In genomic region chr5:35319231-35320002, GRCh38 we compare ENCODE assay signal across 8 cellular contexts.
DNase-seq lines count a peak whose midpoint lies in the region; ATAC-seq and TF ChIP-seq lines count a peak whose summit lies in the region.

No MANE protein-coding gene starts in this region.

- ATAC-seq in HG02970 (IDR thresholded peaks at IDR 0.05; ENCODE audit: low FRiP score, unreplicated experiment), result peak; percentile 98

- peaks cover 10% of the 10 kb centered on the region; the same call in 1 of the 2 replicates for H3K9me3 ChIP-seq in OCI-LY1 (ENCODE audit: low read length)

- H3K9ac ChIP-seq in OCI-LY1 (ENCODE audit: low read length), result peak overlapping the region; percentile 25; the same call in 1 of the 2 replicates

- TF ChIP-seq CTCF in OCI-LY1 (IDR thresholded peaks at IDR 0.05; ENCODE audit: low read length) (no peak), epithelial cell of esophagus (IDR thresholded peaks at IDR 0.05; ENCODE audit: insufficient read depth, low read depth, low read length, missing control alignments) (no peak)

- peaks cover 35% of the 10 kb centered on the region for H3K4me1 ChIP-seq in OCI-LY1 (ENCODE audit: insufficient read depth, low read length, severe bottlenecking)

- no peaks in the 10 kb centered on the region for H3K79me2 ChIP-seq in OCI-LY1 (ENCODE audit: insufficient read depth, low read length)

- no peaks in the 10 kb centered on the region for H3K9me2 ChIP-seq in OCI-LY1 (ENCODE audit: low read depth, low read length)

- DNase-seq in activated T-cell treated with anti-CD3 and anti-CD28 coated beads for 24 hours (ENCODE audit: low read depth) (peak; percentile 55), activated T-cell treated with anti-CD3 and anti-CD28 coated beads for 4 hours (no peak), epithelial cell of esophagus (ENCODE audit: low read depth) (peak; percentile 41), caudate nucleus (lab: John Stamatoyannopoulos, UW) (no peak), D341Med (ENCODE audit: low spot score) (no peak)
- DNase-seq in stimulated activated CD4-positive, alpha-beta T cell treated with anti-CD3 and anti-CD28 coated beads, Interleukin-15, amount 100 ng/mL, for 48 hours (ENCODE audit: low read depth in 2 of 2), result peak; percentile 64 to 66

- no peaks in the 10 kb centered on the region for H3F3A ChIP-seq in OCI-LY1 (ENCODE audit: insufficient read depth, low read length)

- H2AFZ ChIP-seq in OCI-LY1 (ENCODE audit: low read length), result peak overlapping the region; percentile 87; the same call in 1 of the 2 replicates

- H3K27me3 ChIP-seq in OCI-LY1 (ENCODE audit: insufficient read depth, low read length), result no peaks in the 10 kb centered on the region

- no peaks in the 10 kb centered on the region for H4K20me1 ChIP-seq in OCI-LY1 (ENCODE audit: insufficient read depth, low read length)

- H3K27ac ChIP-seq in OCI-LY1 (ENCODE audit: low read depth, low read length, poor library complexity, severe bottlenecking) (peak overlapping the region; percentile 92), caudate nucleus (ENCODE audit: low read depth, low read length) (no peak overlapping the region)

- H3K4me3 ChIP-seq in OCI-LY1 (ENCODE audit: low read depth, low read length, poor library complexity, severe bottlenecking), result no peak overlapping the region
- H3K4me3 ChIP-seq in epithelial cell of esophagus (ENCODE audit: low read length), result no peak overlapping the region

- no peaks in the 10 kb centered on the region; the same call in 1 of the 2 replicates for H3K36me3 ChIP-seq in OCI-LY1 (ENCODE audit: insufficient read depth, low read length)

- H3K4me2 ChIP-seq in OCI-LY1 (ENCODE audit: low read length), result peak overlapping the region; percentile 49

Comparison
In these comparisons a context has a peak if more than half of its experiments do, and no peak if none do; other contexts are left out.
1. DNase-seq: peak in activated T-cell treated with anti-CD3 and anti-CD28 coated beads for 24 hours (single experiment), epithelial cell of esophagus (single experiment) and stimulated activated CD4-positive, alpha-beta T cell treated with anti-CD3 and anti-CD28 coated beads, Interleukin-15, amount 100 ng/mL, for 48 hours (2 of 2); none in activated T-cell treated with anti-CD3 and anti-CD28 coated beads for 4 hours (single experiment), caudate nucleus (0 of 61) and D341Med (single experiment).